12 cellular contexts compared by ENCODE assay signal in the genomic region with DNA sequence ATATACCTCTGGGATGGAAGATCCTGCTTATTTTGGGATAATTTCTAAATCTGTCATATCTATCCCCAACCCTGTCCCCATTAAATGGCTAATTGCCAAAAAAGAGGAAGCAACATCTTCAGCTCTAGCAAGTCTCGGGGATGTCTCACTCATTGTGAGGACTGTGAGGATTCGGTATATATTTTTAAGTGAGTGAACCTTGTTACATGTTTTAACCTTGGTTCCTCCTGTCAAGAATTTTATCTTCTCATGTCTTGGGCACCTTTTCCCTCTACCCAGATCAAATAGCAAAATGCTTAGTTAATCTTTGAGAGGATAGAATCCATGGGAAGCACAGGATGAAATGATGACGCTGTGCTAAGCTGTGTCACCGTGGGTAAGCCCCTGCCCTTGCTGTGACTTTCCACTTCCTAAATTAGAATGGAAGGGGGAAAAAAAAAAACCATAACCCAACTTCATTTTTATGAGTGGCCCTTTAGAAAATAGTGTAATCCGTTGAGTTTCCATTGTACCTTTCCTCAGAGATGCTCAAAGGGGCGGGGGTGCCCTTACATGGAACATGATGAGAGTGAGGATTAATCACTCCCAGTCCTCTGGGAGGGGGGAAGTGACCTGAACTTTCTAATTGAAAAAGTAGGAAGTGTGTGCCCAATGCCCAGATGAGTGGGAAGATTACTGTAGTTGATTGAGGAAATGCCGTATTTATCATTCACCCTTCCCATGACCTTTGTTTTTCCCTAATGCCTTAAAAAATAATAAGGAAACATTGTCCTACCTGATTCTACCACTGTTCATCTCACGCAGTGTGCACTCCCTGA. TPM values are rescaled to one million over a fixed set of nuclear protein-coding genes. Genes with fewer than 3 reads are reported as not detected.
DNase-seq lines count a peak whose midpoint lies in the region; ATAC-seq, FAIRE-seq and TF ChIP-seq lines count a peak whose summit lies in the region.
"Had no signal": no experiment of that assay in that cellular context is flagged by ENCODE, and none has a peak within 500 bp of the region (broad histone marks: within the 10 kb centered on the region; RNA-seq: fewer than 3 reads in every experiment).

No MANE protein-coding gene starts in this region.

- TF ChIP-seq CTCF in HFFc6 (IDR thresholded peaks at IDR 0.05): no peak

- no peak for FAIRE-seq in GM12892 (lab: Jason Lieb, UNC)
- FAIRE-seq: keratinocyte, urothelium cell line had no signal

- peaks cover 57 to 58% (median 57%) of the 10 kb centered on the region in 3 donors for H3K4me1 ChIP-seq in skeletal muscle tissue (ENCODE audit: control insufficient read depth in 3 of 3, insufficient read depth in 3 of 3, low read length in 3 of 3)

- H3K27me3 ChIP-seq in skeletal muscle tissue (ENCODE audit: control insufficient read depth in 3 of 3, insufficient read depth in 3 of 3, low read length in 3 of 3): no peaks in the 10 kb centered on the region

- no peaks in the 10 kb centered on the region for H3K9me3 ChIP-seq in skeletal muscle tissue (ENCODE audit: control insufficient read depth in 3 of 3, low read length in 3 of 3)

- H3K4me1 Mint-ChIP-seq in activated CD4-positive, alpha-beta memory T cell treated with anti-CD3 and anti-CD28 coated beads for 36 hours (ENCODE audit: low read depth): peaks cover 86% of the 10 kb centered on the region
- H3K4me1 Mint-ChIP-seq in activated CD4-positive, alpha-beta memory T cell treated with anti-CD3 and anti-CD28 coated beads, Interleukin-2, amount 10 ng/mL, durations not matched to agents 7 days and 5 days: peaks cover 63% of the 10 kb centered on the region
- peaks cover 69% of the 10 kb centered on the region for H3K4me1 Mint-ChIP-seq in HFFc6 (ENCODE audit: low read depth)
- H3K4me1 Mint-ChIP-seq in central memory CD8-positive, alpha-beta T cell: peaks cover 73% of the 10 kb centered on the region

- ATAC-seq in central memory CD8-positive, alpha-beta T cell (replicated peaks; ENCODE audit: extremely low read depth, poor library complexity, severe bottlenecking): no peak
- no peak for ATAC-seq in HG03045 (IDR thresholded peaks at IDR 0.05; ENCODE audit: unreplicated experiment)

- no peaks in the 10 kb centered on the region for H3K27me3 Mint-ChIP-seq in activated CD4-positive, alpha-beta memory T cell treated with anti-CD3 and anti-CD28 coated beads for 36 hours
- no peaks in the 10 kb centered on the region for H3K27me3 Mint-ChIP-seq in activated CD4-positive, alpha-beta memory T cell treated with anti-CD3 and anti-CD28 coated beads, Interleukin-2, amount 10 ng/mL, durations not matched to agents 7 days and 5 days
- H3K27me3 Mint-ChIP-seq in HFFc6 (ENCODE audit: insufficient read depth): no peaks in the 10 kb centered on the region; the same call in 1 of the 2 replicates
- no peaks in the 10 kb centered on the region for H3K27me3 Mint-ChIP-seq in central memory CD8-positive, alpha-beta T cell

- H3K27ac Mint-ChIP-seq in activated CD4-positive, alpha-beta memory T cell treated with anti-CD3 and anti-CD28 coated beads for 36 hours: peak overlapping the region; percentile 69
- no peak overlapping the region for H3K27ac Mint-ChIP-seq in activated CD4-positive, alpha-beta memory T cell treated with anti-CD3 and anti-CD28 coated beads, Interleukin-2, amount 10 ng/mL, durations not matched to agents 7 days and 5 days
- H3K27ac Mint-ChIP-seq in HFFc6: peak overlapping the region; percentile 11; the same call in 1 of the 2 replicates
- peak overlapping the region; percentile 41 for H3K27ac Mint-ChIP-seq in central memory CD8-positive, alpha-beta T cell (ENCODE audit: low read depth)

- TF ChIP-seq POLR2A in GM12892 (IDR thresholded peaks at IDR 0.05; ENCODE audit: low read depth, low read length): no peak

- CTCF ChIA-PET in activated CD4-positive, alpha-beta memory T cell treated with anti-CD3 and anti-CD28 coated beads for 36 hours (lab: Charles Lee): interaction anchor here (1.1 kb wide), 1 partner anchor 118 kb away, joined by 3 read pairs; no protein-coding TSS in a partner anchor
- CTCF ChIA-PET in activated CD4-positive, alpha-beta memory T cell treated with anti-CD3 and anti-CD28 coated beads, Interleukin-2, amount 10 ng/mL, durations not matched to agents 7 days and 5 days (lab: Charles Lee): interaction anchor here (1.7 kb wide), 1 partner anchor 10 kb away, joined by 3 read pairs; no protein-coding TSS in a partner anchor

- DNase-seq in activated CD4-positive, alpha-beta memory T cell treated with anti-CD3 and anti-CD28 coated beads for 36 hours: peak; percentile 33
- DNase-seq in activated CD4-positive, alpha-beta memory T cell treated with anti-CD3 and anti-CD28 coated beads, Interleukin-2, amount 10 ng/mL, durations not matched to agents 7 days and 5 days: no peak
- DNase-seq in HFFc6 (no peak), epidermal melanocyte (ENCODE audit: insufficient read length, low spot score) (no peak), GM12892 (ENCODE audit: insufficient read length) (no peak)
- DNase-seq in central memory CD8-positive, alpha-beta T cell (ENCODE audit: low spot score in 2 of 2): no peak
- DNase-seq: H7, NCI-H2171 had no signal

- no peaks in the 10 kb centered on the region for H3K9me3 Mint-ChIP-seq in activated CD4-positive, alpha-beta memory T cell treated with anti-CD3 and anti-CD28 coated beads for 36 hours
- H3K9me3 Mint-ChIP-seq in activated CD4-positive, alpha-beta memory T cell treated with anti-CD3 and anti-CD28 coated beads, Interleukin-2, amount 10 ng/mL, durations not matched to agents 7 days and 5 days: no peaks in the 10 kb centered on the region
- H3K9me3 Mint-ChIP-seq in HFFc6: no peaks in the 10 kb centered on the region
- no peaks in the 10 kb centered on the region for H3K9me3 Mint-ChIP-seq in central memory CD8-positive, alpha-beta T cell

- peak overlapping the region; percentile 16 for H3K27ac ChIP-seq in skeletal muscle tissue (ENCODE audit: low read depth, low read length)

- POLR2A ChIA-PET in activated CD4-positive, alpha-beta memory T cell treated with anti-CD3 and anti-CD28 coated beads for 36 hours (lab: Charles Lee): no interaction called here
- POLR2A ChIA-PET in activated CD4-positive, alpha-beta memory T cell treated with anti-CD3 and anti-CD28 coated beads, Interleukin-2, amount 10 ng/mL, durations not matched to agents 7 days and 5 days (lab: Charles Lee): interaction anchor here (1.3 to 1.5 kb wide), 2 partner anchors 38 to 40 kb away, joined by 3 to 4 read pairs; no protein-coding TSS in a partner anchor

- H3K4me3 ChIP-seq in skeletal muscle tissue (ENCODE audit: low read length in 3 of 3): no peak overlapping the region

- intact Hi-C loops in activated CD4-positive, alpha-beta memory T cell treated with anti-CD3 and anti-CD28 coated beads for 36 hours (cut with micrococcal nuclease): no loop called here

- H3K36me3 ChIP-seq in skeletal muscle tissue (ENCODE audit: control insufficient read depth in 3 of 3, insufficient read depth in 3 of 3, low read length in 3 of 3): peaks cover 7 to 15% (median 14%) of the 10 kb centered on the region in 3 donors

- H3K9ac ChIP-seq in skeletal muscle tissue (ENCODE audit: low read depth in 1 of 3, low read length in 3 of 3): no peak overlapping the region

- peaks cover 29% of the 10 kb centered on the region for H3K36me3 Mint-ChIP-seq in activated CD4-positive, alpha-beta memory T cell treated with anti-CD3 and anti-CD28 coated beads for 36 hours
- peaks cover 51% of the 10 kb centered on the region for H3K36me3 Mint-ChIP-seq in activated CD4-positive, alpha-beta memory T cell treated with anti-CD3 and anti-CD28 coated beads, Interleukin-2, amount 10 ng/mL, durations not matched to agents 7 days and 5 days (ENCODE audit: low read depth)
- no peaks in the 10 kb centered on the region for H3K36me3 Mint-ChIP-seq in HFFc6 (ENCODE audit: low read depth)
- H3K36me3 Mint-ChIP-seq in central memory CD8-positive, alpha-beta T cell (ENCODE audit: insufficient read depth): peaks cover 30% of the 10 kb centered on the region

- no peak overlapping the region for H3K4me3 Mint-ChIP-seq in activated CD4-positive, alpha-beta memory T cell treated with anti-CD3 and anti-CD28 coated beads for 36 hours
- no peak overlapping the region for H3K4me3 Mint-ChIP-seq in activated CD4-positive, alpha-beta memory T cell treated with anti-CD3 and anti-CD28 coated beads, Interleukin-2, amount 10 ng/mL, durations not matched to agents 7 days and 5 days
- no peak overlapping the region for H3K4me3 Mint-ChIP-seq in HFFc6
- no peak overlapping the region for H3K4me3 Mint-ChIP-seq in central memory CD8-positive, alpha-beta T cell

RNA-seq across cellular contexts. Expression of gene ATP1A1, which starts 7.7 kb away (rescaled TPM):
- 100 to 1,000 TPM; 253 to 258 TPM for total RNA-seq in activated CD4-positive, alpha-beta memory T cell treated with anti-CD3 and anti-CD28 coated beads for 36 hours
- 100 to 1,000 TPM; 238 to 241 TPM for total RNA-seq in activated CD4-positive, alpha-beta memory T cell treated with anti-CD3 and anti-CD28 coated beads, Interleukin-2, amount 10 ng/mL, durations not matched to agents 7 days and 5 days
- 100 to 1,000 TPM; 192 to 244 (median 222) TPM for total RNA-seq in HFFc6 (2021; fragmentation: NEBNext Ultra II Directional; extraction: Animal tissue kit (Norgen Biotek cat#: 25700))
- 74.1 TPM for total RNA-seq in skeletal muscle tissue
- polyA plus RNA-seq in GM12892 (2012; ENCODE audit: missing spikeins): 229 TPM
